8 cellular contexts compared by ENCODE assay signal in the genomic region with DNA sequence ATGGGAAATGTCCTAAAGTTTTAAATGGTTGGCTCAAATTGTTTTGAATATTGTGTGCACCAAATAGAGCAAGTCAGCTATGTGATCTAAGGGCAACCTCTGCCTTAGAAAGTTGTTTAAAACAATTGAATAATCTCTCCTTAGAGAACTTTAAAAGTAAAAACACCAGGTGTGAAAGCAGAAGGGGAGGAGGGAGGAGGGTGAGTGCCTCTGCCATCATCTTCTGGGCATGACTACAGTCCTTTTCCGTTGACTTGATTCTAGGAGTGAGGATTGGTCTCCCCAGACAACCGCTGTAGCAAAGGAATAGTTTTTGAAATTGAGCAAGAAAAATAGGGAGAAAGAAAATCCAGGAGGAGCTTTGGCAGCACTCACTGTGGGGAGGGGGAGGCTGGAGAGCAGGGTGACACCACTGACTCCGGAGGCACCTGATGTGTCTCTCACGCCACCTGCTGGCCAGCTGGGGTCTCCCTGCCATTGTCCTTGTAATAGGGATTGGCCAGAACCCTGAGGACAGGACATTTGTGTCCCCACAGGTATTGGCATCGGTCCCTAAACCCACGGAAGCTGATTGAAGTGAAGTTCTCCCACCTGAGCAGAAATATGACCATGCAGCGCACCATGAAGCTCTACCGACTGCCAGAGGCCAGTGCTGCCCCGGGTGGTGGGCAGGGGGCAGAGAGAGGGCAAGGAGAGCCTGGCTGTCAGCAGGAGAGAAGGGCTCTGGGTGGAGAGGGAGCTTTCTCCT. TPM values are rescaled to one million over a fixed set of nuclear protein-coding genes. Genes with fewer than 3 reads are reported as not detected.
DNase-seq lines count a peak whose midpoint lies in the region; ATAC-seq and TF ChIP-seq lines count a peak whose summit lies in the region.

No MANE protein-coding gene starts in this region.

- in situ Hi-C loops in KBM-7 (cut with MboI; ENCODE audit: low pct_unique_long_range_greater_than_20kb, low sequenced_read_pairs) (no loop called here), Panc1 (cut with HindIII; ENCODE audit: low pct_unique_long_range_greater_than_20kb, low sequenced_read_pairs) (no loop called here)

- no peaks in the 10 kb centered on the region for H3K27me3 ChIP-seq in Panc1 (ENCODE audit: control insufficient read depth, insufficient read depth, low read length)
- H3K27me3 ChIP-seq in neural cell (ENCODE audit: insufficient read depth, low read depth, low read length), result no peaks in the 10 kb centered on the region

- H3K79me2 ChIP-seq in neural cell (replicated peaks; ENCODE audit: insufficient read depth, low read length), result no peaks in the 10 kb centered on the region

- H2AFZ ChIP-seq in neural cell (ENCODE audit: low read depth, low read length), result no peak overlapping the region

- H3K36me3 ChIP-seq in Panc1 (ENCODE audit: control insufficient read depth, insufficient read depth, low read length) (peaks cover 6% of the 10 kb centered on the region; the same call in 1 of the 2 replicates), neural cell (ENCODE audit: insufficient read depth, low read length) (peaks cover 4% of the 10 kb centered on the region)

- no peak overlapping the region for H3K9ac ChIP-seq in neural cell (ENCODE audit: low read length)

- no peaks in the 10 kb centered on the region for H4K20me1 ChIP-seq in neural cell (ENCODE audit: insufficient read depth)

- H3K27ac Mint-ChIP-seq in Calu3 (ENCODE audit: unreplicated experiment), result peak overlapping the region; percentile 8

- peak; percentile 93 for ATAC-seq in Panc1
- ATAC-seq in stimulated activated naive CD8-positive, alpha-beta T cell treated with anti-CD3 and anti-CD28 coated beads, Interleukin-15, Interleukin-2, amounts not matched to agents 100 U/mL and 50 U/mL, for 24 hours, result peak; percentile 69
- ATAC-seq in HG03097 (IDR thresholded peaks at IDR 0.05; ENCODE audit: low FRiP score, unreplicated experiment), result no peak

- POLR2A ChIA-PET in Panc1 (lab: Charles Lee), result no interaction called here

- H3K4me3 ChIP-seq in Panc1 (ENCODE audit: low read depth in 2 of 2, low read length in 2 of 2) (no peak overlapping the region), fibroblast of mammary gland (ENCODE audit: control insufficient read depth, low read depth, low read length) (no peak overlapping the region), neural cell (ENCODE audit: low read length) (no peak overlapping the region)

- TF ChIP-seq EP300 in neural cell (conservative IDR thresholded peaks at IDR 0.05; ENCODE audit: poor library complexity, severe bottlenecking), result no peak

- H3K9me3 Mint-ChIP-seq in Calu3 (ENCODE audit: low read depth, unreplicated experiment), result no peaks in the 10 kb centered on the region

- no peaks in the 10 kb centered on the region for H3K9me3 ChIP-seq in Panc1 (ENCODE audit: control insufficient read depth, insufficient read depth, low read depth, low read length)
- no peaks in the 10 kb centered on the region for H3K9me3 ChIP-seq in neural cell (ENCODE audit: low read length)

- BruUV-seq in Calu3 (replicated peaks; lab: Mats Ljungman, UMichigan) (no TSS peak), Panc1 (replicated peaks; lab: Mats Ljungman, UMichigan) (no TSS peak)

- intact Hi-C loops in Calu3 (cut with micrococcal nuclease; ENCODE audit: unreplicated experiment), result loop anchor here (5.0 kb wide), 2 partner anchors 33 to 177 kb away; partner anchors contain the start of gene PLCD3
- intact Hi-C loops in Panc1 (cut with micrococcal nuclease; ENCODE audit: unreplicated experiment), result no loop called here

- CTCF ChIA-PET in Calu3 (lab: Charles Lee) (interaction anchor here (0.6 to 1.4 kb wide), 8 partner anchors 11 to 188 kb away, joined by 3 to 8 read pairs (median 3); partner anchors contain the start of gene ACBD4), Panc1 (lab: Charles Lee) (interaction anchor here (0.5 to 0.8 kb wide), 4 partner anchors 12 to 1094 kb away, joined by 3 to 5 read pairs (median 4); partner anchors contain the start of gene KANSL1)

- H3K4me3 Mint-ChIP-seq in Calu3 (ENCODE audit: low read depth, unreplicated experiment), result no peak overlapping the region

- TF ChIP-seq CTCF in Calu3 (IDR thresholded peaks at IDR 0.05; ENCODE audit: unreplicated experiment) (peak; percentile 98), Panc1 (IDR thresholded peaks at IDR 0.05) (peak; percentile 88), fibroblast of mammary gland (conservative IDR thresholded peaks at IDR 0.05; ENCODE audit: control insufficient read depth, insufficient read depth, low read depth, low read length) (peak; percentile 82), neural cell (IDR thresholded peaks at IDR 0.05; ENCODE audit: poor library complexity, severe bottlenecking) (peak; percentile 83)

- H3K36me3 Mint-ChIP-seq in Calu3 (ENCODE audit: insufficient read depth, unreplicated experiment), result peaks cover 88% of the 10 kb centered on the region

- H3K4me2 ChIP-seq in neural cell (ENCODE audit: low read length), result no peak overlapping the region

- peaks cover 6% of the 10 kb centered on the region for H3K4me1 Mint-ChIP-seq in Calu3 (ENCODE audit: low read depth, unreplicated experiment)

- peak; percentile 72 for TF ChIP-seq RAD21 in neural cell (conservative IDR thresholded peaks at IDR 0.05)

- no peaks in the 10 kb centered on the region for H3F3A ChIP-seq in neural cell (ENCODE audit: insufficient read depth, low read length, poor library complexity, severe bottlenecking)

- no peaks in the 10 kb centered on the region for H3K4me1 ChIP-seq in Panc1 (ENCODE audit: control insufficient read depth, insufficient read depth, low read length)

- peak; percentile 95 for DNase-seq in Calu3
- DNase-seq in KBM-7, result peak; percentile 78
- peak; percentile 36 for DNase-seq in Panc1 (ENCODE audit: low read depth, low spot score)
- peak; percentile 52 to 53 for DNase-seq in activated T-helper 1 cell treated with anti-CD3 and anti-CD28 coated beads, Interleukin-2, amount 50 U/mL, for 16 hours (ENCODE audit: low read depth in 1 of 2, low spot score in 1 of 2)
- peak; percentile 78 for DNase-seq in fibroblast of mammary gland (ENCODE audit: low read depth)
- DNase-seq in stimulated activated naive CD8-positive, alpha-beta T cell treated with anti-CD3 and anti-CD28 coated beads, Interleukin-15, Interleukin-2, amounts not matched to agents 100 U/mL and 50 U/mL, for 24 hours, result peak; percentile 83

- no peak overlapping the region for H3K27ac ChIP-seq in Panc1 (ENCODE audit: low read length)
- H3K27ac ChIP-seq in neural cell (ENCODE audit: low read length), result no peak overlapping the region

- H3K27me3 Mint-ChIP-seq in Calu3 (ENCODE audit: unreplicated experiment), result no peaks in the 10 kb centered on the region

- H3K9me2 ChIP-seq in neural cell (ENCODE audit: insufficient read depth, low read length), result no peaks in the 10 kb centered on the region

TF ChIP-seq in neural cell, 6 proteins besides CTCF, POLR2A, EP300 and RAD21:
- no peak for TF ChIP-seq EZH2 (IDR thresholded peaks at IDR 0.05; ENCODE audit: borderline replicate concordance, insufficient read depth, low read length, poor library complexity, severe bottlenecking)
- TF ChIP-seq, protein P1, sequence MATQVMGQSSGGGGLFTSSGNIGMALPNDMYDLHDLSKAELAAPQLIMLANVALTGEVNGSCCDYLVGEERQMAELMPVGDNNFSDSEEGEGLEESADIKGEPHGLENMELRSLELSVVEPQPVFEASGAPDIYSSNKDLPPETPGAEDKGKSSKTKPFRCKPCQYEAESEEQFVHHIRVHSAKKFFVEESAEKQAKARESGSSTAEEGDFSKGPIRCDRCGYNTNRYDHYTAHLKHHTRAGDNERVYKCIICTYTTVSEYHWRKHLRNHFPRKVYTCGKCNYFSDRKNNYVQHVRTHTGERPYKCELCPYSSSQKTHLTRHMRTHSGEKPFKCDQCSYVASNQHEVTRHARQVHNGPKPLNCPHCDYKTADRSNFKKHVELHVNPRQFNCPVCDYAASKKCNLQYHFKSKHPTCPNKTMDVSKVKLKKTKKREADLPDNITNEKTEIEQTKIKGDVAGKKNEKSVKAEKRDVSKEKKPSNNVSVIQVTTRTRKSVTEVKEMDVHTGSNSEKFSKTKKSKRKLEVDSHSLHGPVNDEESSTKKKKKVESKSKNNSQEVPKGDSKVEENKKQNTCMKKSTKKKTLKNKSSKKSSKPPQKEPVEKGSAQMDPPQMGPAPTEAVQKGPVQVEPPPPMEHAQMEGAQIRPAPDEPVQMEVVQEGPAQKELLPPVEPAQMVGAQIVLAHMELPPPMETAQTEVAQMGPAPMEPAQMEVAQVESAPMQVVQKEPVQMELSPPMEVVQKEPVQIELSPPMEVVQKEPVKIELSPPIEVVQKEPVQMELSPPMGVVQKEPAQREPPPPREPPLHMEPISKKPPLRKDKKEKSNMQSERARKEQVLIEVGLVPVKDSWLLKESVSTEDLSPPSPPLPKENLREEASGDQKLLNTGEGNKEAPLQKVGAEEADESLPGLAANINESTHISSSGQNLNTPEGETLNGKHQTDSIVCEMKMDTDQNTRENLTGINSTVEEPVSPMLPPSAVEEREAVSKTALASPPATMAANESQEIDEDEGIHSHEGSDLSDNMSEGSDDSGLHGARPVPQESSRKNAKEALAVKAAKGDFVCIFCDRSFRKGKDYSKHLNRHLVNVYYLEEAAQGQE (IDR thresholded peaks at IDR 0.05; ENCODE audit: borderline replicate concordance), result no peak
- TF ChIP-seq POLR2AphosphoS5 (IDR thresholded peaks at IDR 0.05), result no peak
- TF ChIP-seq SMC3 (conservative IDR thresholded peaks at IDR 0.05; ENCODE audit: poor library complexity), result peak; percentile 74
- no peak for TF ChIP-seq MXI1 (conservative IDR thresholded peaks at IDR 0.05; ENCODE audit: poor library complexity, severe bottlenecking)
- TF ChIP-seq TAF1 (IDR thresholded peaks at IDR 0.05; ENCODE audit: low read depth), result no peak

RNA-seq across cellular contexts. Expression of gene PLCD3, which starts 33.3 kb away (rescaled TPM):
- 34.4 and 64.3 TPM in 2 replicates for total RNA-seq in Calu3 (2022)
- total RNA-seq in Panc1 (2021; ENCODE audit: unreplicated experiment), result 125 TPM
- polyA plus RNA-seq in Panc1 (2012; ENCODE audit: insufficient read length), result 158 TPM
- 0.36 and 1.3 TPM in 2 replicates for polyA plus RNA-seq in neural cell
- 1.2 and 3.9 TPM in 2 replicates for polyA minus RNA-seq in neural cell

RNA-seq across cellular contexts. Expression of gene ACBD4, which starts 36.4 kb away (rescaled TPM):
- total RNA-seq in Calu3 (2022) (21.8 and 23.2 TPM in 2 replicates), Panc1 (2021; ENCODE audit: unreplicated experiment) (7.7 TPM)
- polyA plus RNA-seq in Panc1 (2012; ENCODE audit: insufficient read length), result 10.3 TPM
- 3.1 and 8.4 TPM in 2 replicates for polyA plus RNA-seq in neural cell
- polyA minus RNA-seq in neural cell, result 1.7 TPM in 2 replicates

RNA-seq across cellular contexts. Expression of gene NMT1, which starts 37.9 kb away (rescaled TPM):
- total RNA-seq in Calu3 (2022), result 185 and 216 TPM in 2 replicates
- total RNA-seq in Panc1 (2021; ENCODE audit: unreplicated experiment), result 105 TPM
- polyA plus RNA-seq in Panc1 (2012; ENCODE audit: insufficient read length), result 141 TPM
- polyA plus RNA-seq in neural cell, result 23.4 and 28.7 TPM in 2 replicates
- 38.5 and 38.7 TPM in 2 replicates for polyA minus RNA-seq in neural cell

RNA-seq across cellular contexts. Expression of gene DCAKD, which starts 47.6 kb away (rescaled TPM):
- total RNA-seq in Calu3 (2022) (20.5 and 21.7 TPM in 2 replicates), Panc1 (2021; ENCODE audit: unreplicated experiment) (24.3 TPM)
- 31.4 TPM for polyA plus RNA-seq in Panc1 (2012; ENCODE audit: insufficient read length)
- 68.5 and 75.0 TPM in 2 replicates for polyA plus RNA-seq in neural cell
- 67.0 and 71.8 TPM in 2 replicates for polyA minus RNA-seq in neural cell

RNA-seq across cellular contexts. Expression of gene HEXIM1, which starts 49.2 kb away (rescaled TPM):
- total RNA-seq in Calu3 (2022) (57.2 and 64.7 TPM in 2 replicates), Panc1 (2021; ENCODE audit: unreplicated experiment) (59.1 TPM)
- 80.0 TPM for polyA plus RNA-seq in Panc1 (2012; ENCODE audit: insufficient read length)
- 9.0 and 10.2 TPM in 2 replicates for polyA plus RNA-seq in neural cell
- polyA minus RNA-seq in neural cell, result 21.7 and 22.5 TPM in 2 replicates

Comparison
In these comparisons a context has a peak if more than half of its experiments do, and no peak if none do; other contexts are left out.
1. DNase-seq: peak in every context shown above with its lines; median percentile 95 in Calu3; 83 in stimulated activated naive CD8-positive, alpha-beta T cell treated with anti-CD3 and anti-CD28 coated beads, Interleukin-15, Interleukin-2, amounts not matched to agents 100 U/mL and 50 U/mL, for 24 hours; 78 in KBM-7; 78 in fibroblast of mammary gland; 52 in activated T-helper 1 cell treated with anti-CD3 and anti-CD28 coated beads, Interleukin-2, amount 50 U/mL, for 16 hours; 36 in Panc1.